12 cellular contexts compared by ENCODE assay signal in the genomic region with DNA sequence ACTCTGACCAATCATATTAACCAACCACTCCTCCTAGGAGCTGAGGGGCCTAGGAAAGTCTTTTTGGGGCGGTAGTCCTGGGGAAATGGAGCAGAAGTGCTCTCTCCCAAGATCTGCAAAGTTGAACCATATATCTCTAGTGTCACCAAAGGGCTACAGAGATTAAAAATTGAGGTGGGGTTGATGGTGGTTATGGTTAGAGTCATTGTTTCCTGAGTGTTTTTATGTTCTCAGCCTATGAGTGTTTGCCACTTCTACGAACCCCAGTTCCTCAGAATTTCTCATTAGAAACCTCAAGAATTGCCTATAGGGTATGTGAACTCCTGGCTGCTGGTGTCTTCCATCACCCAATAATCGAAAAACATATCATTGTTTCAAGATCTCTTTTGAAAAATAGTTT.
"Had no signal": no experiment of that assay in that cellular context is flagged by ENCODE, and none has a peak within 500 bp of the region (broad histone marks: within the 10 kb centered on the region; RNA-seq: fewer than 3 reads in every experiment).

No MANE protein-coding gene starts in this region.

- H3K4me1 ChIP-seq: adrenal gland had no signal

- H3K27ac Mint-ChIP-seq: stimulated activated naive B cell treated with anti-CD40 and anti-IgM and Interleukin-4, amounts not matched to agents 10 μg/mL and 1 μg/mL and 100 μg/mL, for 72 hours had no signal

- H3K4me3 Mint-ChIP-seq: naive B cell; stimulated activated naive B cell treated with anti-CD40 and anti-IgM and Interleukin-4, amounts not matched to agents 10 μg/mL and 1 μg/mL and 100 μg/mL, for 72 hours had no signal

- DNase-seq: activated CD4-positive, CD25-positive, alpha-beta regulatory T cell; activated gamma-delta T cell; adrenal gland; islet precursor cell; mammary epithelial cell; naive B cell; retina; stimulated activated naive B cell treated with anti-CD40 and anti-IgM and Interleukin-4, amounts not matched to agents 10 μg/mL and 1 μg/mL and 100 μg/mL, for 72 hours; SW 1271; transverse colon had no signal

- H3K9me3 Mint-ChIP-seq: naive B cell; stimulated activated naive B cell treated with anti-CD40 and anti-IgM and Interleukin-4, amounts not matched to agents 10 μg/mL and 1 μg/mL and 100 μg/mL, for 72 hours had no signal

- H3K36me3 Mint-ChIP-seq: naive B cell; stimulated activated naive B cell treated with anti-CD40 and anti-IgM and Interleukin-4, amounts not matched to agents 10 μg/mL and 1 μg/mL and 100 μg/mL, for 72 hours had no signal

- H3K36me3 ChIP-seq: adrenal gland, neutrophil, transverse colon had no signal

- ATAC-seq: esophagus mucosa; stimulated activated naive B cell treated with anti-CD40 and anti-IgM and Interleukin-4, amounts not matched to agents 10 μg/mL and 1 μg/mL and 100 μg/mL, for 72 hours had no signal

- H3K27ac ChIP-seq: adrenal gland, neutrophil, transverse colon had no signal

- H3K27me3 ChIP-seq: neutrophil, transverse colon had no signal

- H3K4me3 ChIP-seq: adrenal gland, transverse colon had no signal

- H3K9me3 ChIP-seq: adrenal gland, neutrophil, transverse colon had no signal

- H3K4me1 Mint-ChIP-seq: stimulated activated naive B cell treated with anti-CD40 and anti-IgM and Interleukin-4, amounts not matched to agents 10 μg/mL and 1 μg/mL and 100 μg/mL, for 72 hours had no signal
